In the genomic region with DNA sequence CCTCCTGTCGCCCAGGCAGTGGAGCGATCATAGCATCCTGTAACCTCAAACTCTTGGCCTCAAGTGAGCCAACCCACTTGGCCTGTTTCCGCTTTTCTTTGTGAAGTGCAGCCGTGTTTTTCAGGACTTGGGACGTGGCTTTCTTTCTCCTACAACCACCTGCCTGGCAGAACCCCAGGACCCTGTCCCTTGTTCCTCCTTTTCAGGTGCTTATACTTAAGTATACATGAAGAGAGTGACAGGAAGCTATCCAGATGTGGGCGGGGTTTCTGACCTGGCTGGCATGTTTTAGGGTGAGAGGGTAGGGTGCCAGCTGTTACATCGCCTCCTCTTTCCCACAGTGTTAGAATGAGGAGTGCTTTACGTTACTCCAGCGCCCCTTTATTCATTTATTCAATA, we compare ENCODE assay signal across 9 cellular contexts. TPM values are rescaled to one million over a fixed set of nuclear protein-coding genes. Genes with fewer than 3 reads are reported as not detected.
A peak's percentile ranks its signal among the peaks of the same experiment; 100 is the strongest.
DNase-seq lines count a peak whose midpoint lies in the region; ATAC-seq and TF ChIP-seq lines count a peak whose summit lies in the region.
"Had no signal": no experiment of that assay in that cellular context is flagged by ENCODE, and none has a peak within 500 bp of the region (broad histone marks: within the 10 kb centered on the region; RNA-seq: fewer than 3 reads in every experiment).

No MANE protein-coding gene starts in this region.

- H3K27ac ChIP-seq in Panc1 (ENCODE audit: low read length): peak overlapping the region; percentile 69
- no peak overlapping the region for H3K27ac ChIP-seq in rectal smooth muscle tissue (ENCODE audit: low read depth, low read length)

- in situ Hi-C loops in Panc1 (cut with HindIII; ENCODE audit: low pct_unique_long_range_greater_than_20kb, low sequenced_read_pairs): no loop called here

- CTCF ChIA-PET in Panc1 (lab: Charles Lee): no interaction called here

- peaks cover 69% of the 10 kb centered on the region for H3K36me3 Mint-ChIP-seq in nephron progenitor cell (ENCODE audit: low read depth)

- H3K4me1 ChIP-seq in Panc1 (ENCODE audit: control insufficient read depth, insufficient read depth, low read length): no peaks in the 10 kb centered on the region
- peaks cover 3% of the 10 kb centered on the region for H3K4me1 ChIP-seq in rectal smooth muscle tissue (ENCODE audit: control insufficient read depth, insufficient read depth, low read length)

- no peaks in the 10 kb centered on the region for H3K4me1 Mint-ChIP-seq in nephron progenitor cell

- H3K27me3 Mint-ChIP-seq in nephron progenitor cell (ENCODE audit: low read depth, poor library complexity): peaks cover 9% of the 10 kb centered on the region

- POLR2A ChIA-PET in Panc1 (lab: Charles Lee): no interaction called here

- peak overlapping the region; percentile 91 for H3K4me3 ChIP-seq in GM12864 (ENCODE audit: low read depth, low read length)
- peak overlapping the region; percentile 74 to 79 for H3K4me3 ChIP-seq in Panc1 (ENCODE audit: low read depth in 2 of 2, low read length in 2 of 2)
- H3K4me3 ChIP-seq in fibroblast of mammary gland (ENCODE audit: control insufficient read depth, low read depth, low read length): peak overlapping the region; percentile 87
- H3K4me3 ChIP-seq in rectal smooth muscle tissue (ENCODE audit: low read length): peak overlapping the region; percentile 59

- no peak overlapping the region for H3K4me3 Mint-ChIP-seq in nephron progenitor cell

- intact Hi-C loops in Panc1 (cut with micrococcal nuclease; ENCODE audit: unreplicated experiment): no loop called here

- peaks cover 17% of the 10 kb centered on the region for H3K36me3 ChIP-seq in Panc1 (ENCODE audit: control insufficient read depth, insufficient read depth, low read length)
- peaks cover 30% of the 10 kb centered on the region for H3K36me3 ChIP-seq in rectal smooth muscle tissue (ENCODE audit: control insufficient read depth, insufficient read depth, low read length)

- H3K9me3 Mint-ChIP-seq in nephron progenitor cell: no peaks in the 10 kb centered on the region

- no peak overlapping the region for H3K27ac Mint-ChIP-seq in nephron progenitor cell

- H3K9me3 ChIP-seq in Panc1 (ENCODE audit: control insufficient read depth, insufficient read depth, low read depth, low read length): peaks cover 63% of the 10 kb centered on the region

- TF ChIP-seq CTCF in GM12864 (IDR thresholded peaks at IDR 0.05; ENCODE audit: low read depth, low read length, missing control alignments) (no peak), Panc1 (IDR thresholded peaks at IDR 0.05) (no peak), fibroblast of mammary gland (conservative IDR thresholded peaks at IDR 0.05; ENCODE audit: control insufficient read depth, insufficient read depth, low read depth, low read length) (no peak), nephron progenitor cell (IDR thresholded peaks at IDR 0.05) (no peak)

- DNase-seq in GM12864 (ENCODE audit: low read depth) (no peak), Panc1 (ENCODE audit: low read depth, low spot score) (no peak), fibroblast of mammary gland (ENCODE audit: low read depth) (no peak), nephron progenitor cell (no peak), kidney tubule cell (ENCODE audit: low spot score) (no peak)
- DNase-seq: stimulated activated CD4-positive, alpha-beta T cell treated with anti-CD3 and anti-CD28 coated beads, Interleukin-12 subunit alpha, Interleukin-12 subunit beta, amount 100 ng/mL, for 4 hours had no signal

- BruUV-seq in Panc1 (replicated peaks; lab: Mats Ljungman, UMichigan): no TSS peak

- no peaks in the 10 kb centered on the region for H3K27me3 ChIP-seq in Panc1 (ENCODE audit: control insufficient read depth, insufficient read depth, low read length)
- H3K27me3 ChIP-seq in rectal smooth muscle tissue (ENCODE audit: control insufficient read depth, insufficient read depth, low read length): no peaks in the 10 kb centered on the region

- no peak overlapping the region for H3K9ac ChIP-seq in rectal smooth muscle tissue (ENCODE audit: low read length)

- ATAC-seq in Panc1: no peak
- no peak for ATAC-seq in GM21367 (IDR thresholded peaks at IDR 0.05; ENCODE audit: unreplicated experiment)
- no peak for ATAC-seq in GM19035 (IDR thresholded peaks at IDR 0.05; ENCODE audit: unreplicated experiment)

RNA-seq across cellular contexts. Expression of a gene that starts 0.7 kb away (rescaled TPM):
- 14.3 TPM for total RNA-seq in Panc1 (2021; ENCODE audit: unreplicated experiment)
- polyA plus RNA-seq in Panc1 (2012; ENCODE audit: insufficient read length): 10.1 TPM

RNA-seq across cellular contexts. Expression of a gene that starts 44.1 kb away (rescaled TPM):
- total RNA-seq in Panc1 (2021; ENCODE audit: unreplicated experiment): 36.8 TPM
- 16.6 TPM for polyA plus RNA-seq in Panc1 (2012; ENCODE audit: insufficient read length)

RNA-seq across cellular contexts. Expression of a gene that starts 48.7 kb away (rescaled TPM):
- 2.2 TPM for total RNA-seq in Panc1 (2021; ENCODE audit: unreplicated experiment)
- polyA plus RNA-seq in Panc1 (2012; ENCODE audit: insufficient read length): 0.47 TPM

RNA-seq across cellular contexts. Expression of a gene that starts 49.0 kb away (rescaled TPM):
- 12.4 TPM for total RNA-seq in Panc1 (2021; ENCODE audit: unreplicated experiment)
- polyA plus RNA-seq in Panc1 (2012; ENCODE audit: insufficient read length): 5.5 TPM
